ENCODE assay signal across 20 cellular contexts in the genomic region with DNA sequence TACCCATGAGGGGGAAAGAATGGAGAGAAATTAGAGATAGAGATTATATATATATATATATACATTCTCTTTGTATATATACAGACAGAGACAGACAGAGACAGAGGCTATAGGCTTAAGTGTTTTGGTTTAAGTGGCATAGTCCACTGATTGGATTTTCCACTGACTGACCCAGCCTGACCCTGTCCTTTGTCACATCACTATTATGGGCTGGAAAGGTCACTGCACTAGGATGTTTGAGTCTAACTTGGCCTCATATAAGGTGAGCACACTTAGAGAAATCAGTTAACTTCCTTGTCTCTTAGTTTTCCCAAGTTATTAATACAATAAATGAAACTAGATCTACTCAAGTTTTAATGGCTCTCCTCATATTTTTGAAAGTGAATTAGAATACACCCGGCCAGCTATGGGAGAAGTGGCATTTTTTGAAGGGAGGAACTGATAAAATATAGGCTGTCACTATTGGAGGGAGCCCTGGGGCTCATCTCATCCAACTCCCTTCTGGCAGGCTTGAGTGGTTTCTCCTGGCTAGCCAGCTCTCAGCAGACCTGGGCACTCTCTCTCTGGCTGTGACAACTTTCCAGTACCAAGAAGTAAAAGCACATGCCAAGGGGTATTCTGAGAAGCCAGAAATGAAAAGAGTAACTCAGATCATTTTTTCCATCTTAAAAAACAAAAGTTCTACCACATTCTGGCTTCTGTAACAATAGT.
A peak's percentile ranks its signal among the peaks of the same experiment; 100 is the strongest.
DNase-seq lines count a peak whose midpoint lies in the region; ATAC-seq, FAIRE-seq and TF ChIP-seq lines count a peak whose summit lies in the region.
"Had no signal": no experiment of that assay in that cellular context is flagged by ENCODE, and none has a peak within 500 bp of the region (broad histone marks: within the 10 kb centered on the region; RNA-seq: fewer than 3 reads in every experiment).

No MANE protein-coding gene starts in this region.

- no peaks in the 10 kb centered on the region for H3K4me1 Mint-ChIP-seq in activated CD4-positive, alpha-beta T cell treated with anti-CD3 and anti-CD28 coated beads, Interleukin-2, amount 10 ng/mL, durations not matched to agents 7 days and 5 days
- H3K4me1 Mint-ChIP-seq: CD4-positive, alpha-beta memory T cell had no signal

- H3K4me3 ChIP-seq in thoracic aorta, result no peak overlapping the region

- no peaks in the 10 kb centered on the region for H3K36me3 ChIP-seq in thoracic aorta
- H3K36me3 ChIP-seq: BE2C had no signal

- H3K9me3 Mint-ChIP-seq in activated CD4-positive, alpha-beta T cell treated with anti-CD3 and anti-CD28 coated beads, Interleukin-2, amount 10 ng/mL, durations not matched to agents 7 days and 5 days, result peaks cover 3% of the 10 kb centered on the region

- peak overlapping the region; percentile 1 to 21 for H3K27ac ChIP-seq in thoracic aorta

- ATAC-seq in Right ventricle myocardium inferior (peak; percentile 56), thoracic aorta (ENCODE audit: insufficient number of reproducible peaks, low FRiP score, low read depth) (no peak), HG02970 (IDR thresholded peaks at IDR 0.05; ENCODE audit: low FRiP score, unreplicated experiment) (no peak)
- ATAC-seq: HCT116 had no signal

- POLR2A ChIA-PET in activated CD4-positive, alpha-beta T cell treated with anti-CD3 and anti-CD28 coated beads, Interleukin-2, amount 10 ng/mL, durations not matched to agents 7 days and 5 days (lab: Charles Lee), result no interaction called here

- peak; percentile 84 for FAIRE-seq in TTC549 (lab: Jason Lieb, UNC)
- FAIRE-seq: G401.6, GM12891 had no signal

- no peaks in the 10 kb centered on the region for H3K36me3 Mint-ChIP-seq in activated CD4-positive, alpha-beta T cell treated with anti-CD3 and anti-CD28 coated beads, Interleukin-2, amount 10 ng/mL, durations not matched to agents 7 days and 5 days (ENCODE audit: low read depth)
- H3K36me3 Mint-ChIP-seq: CD4-positive, alpha-beta memory T cell had no signal

- no peaks in the 10 kb centered on the region for H3K9me3 ChIP-seq in thoracic aorta
- H3K9me3 ChIP-seq: BE2C had no signal

- no peak overlapping the region for H3K27ac Mint-ChIP-seq in activated CD4-positive, alpha-beta T cell treated with anti-CD3 and anti-CD28 coated beads, Interleukin-2, amount 10 ng/mL, durations not matched to agents 7 days and 5 days
- H3K27ac Mint-ChIP-seq: CD4-positive, alpha-beta memory T cell had no signal

- no peaks in the 10 kb centered on the region for H3K27me3 Mint-ChIP-seq in activated CD4-positive, alpha-beta T cell treated with anti-CD3 and anti-CD28 coated beads, Interleukin-2, amount 10 ng/mL, durations not matched to agents 7 days and 5 days
- H3K27me3 Mint-ChIP-seq: CD4-positive, alpha-beta memory T cell had no signal

- DNase-seq in Right ventricle myocardium inferior (ENCODE audit: missing footprints) (no peak), cardiac septum (ENCODE audit: low spot score) (no peak), medulla oblongata (ENCODE audit: extremely low spot score) (peak; percentile 48), thoracic aorta (ENCODE audit: low spot score) (no peak), RKO (ENCODE audit: low spot score) (no peak)
- no peak for DNase-seq in activated CD4-positive, alpha-beta T cell treated with anti-CD3 and anti-CD28 coated beads, Interleukin-2, amount 10 ng/mL, durations not matched to agents 7 days and 5 days
- DNase-seq: BE2C; CD4-positive, alpha-beta memory T cell; DMS79 treated with DMSO at 0.1 percent for 48 hours; NCI-H1048; NCI-H146; NCI-H2081 treated with DMSO at 0.1 percent for 48 hours; NCI-H2227 treated with DMSO at 0.1 percent for 48 hours; NCI-H524 treated with DMSO at 0.1 percent for 48 hours; OCI-M1 had no signal

- no peak for TF ChIP-seq CTCF in thoracic aorta (IDR thresholded peaks at IDR 0.05)

- intact Hi-C loops in Right ventricle myocardium inferior (cut with DNase I) (no loop called here), cardiac septum (cut with DNase I) (no loop called here)

- H3K4me1 ChIP-seq in thoracic aorta (ENCODE audit: control insufficient read depth in 1 of 2, low read depth in 2 of 2), result peaks cover 3 to 25% of the 10 kb centered on the region in 2 donors
- H3K4me1 ChIP-seq: BE2C had no signal

- no peak overlapping the region for H3K4me3 Mint-ChIP-seq in activated CD4-positive, alpha-beta T cell treated with anti-CD3 and anti-CD28 coated beads, Interleukin-2, amount 10 ng/mL, durations not matched to agents 7 days and 5 days
- H3K4me3 Mint-ChIP-seq: CD4-positive, alpha-beta memory T cell had no signal

- no peaks in the 10 kb centered on the region for H3K27me3 ChIP-seq in thoracic aorta (replicated peaks; ENCODE audit: insufficient read depth)
- H3K27me3 ChIP-seq: BE2C had no signal

- CTCF ChIA-PET in activated CD4-positive, alpha-beta T cell treated with anti-CD3 and anti-CD28 coated beads, Interleukin-2, amount 10 ng/mL, durations not matched to agents 7 days and 5 days (lab: Charles Lee), result no interaction called here
